ENCODE assay signal across 16 cellular contexts in genomic region chr6:16839780-16840179, GRCh38.
"Had no signal": no experiment of that assay in that cellular context is flagged by ENCODE, and none has a peak within 500 bp of the region (broad histone marks: within the 10 kb centered on the region; RNA-seq: fewer than 3 reads in every experiment).

No MANE protein-coding gene starts in this region.

- H3K9me3 Mint-ChIP-seq: activated naive CD4-positive, alpha-beta T cell treated with anti-CD3 and anti-CD28 coated beads, Interleukin-2, amount 50 U/mL, for 72 hours; activated T-helper 1 cell treated with anti-CD3 and anti-CD28 coated beads, Interleukin-12 subunit alpha, Interleukin-12 subunit beta, Interleukin-2, Interleukin-4 antibody, amounts not matched to agents 30 ng/mL and 10 ng/mL and 1 ng/mL, durations not matched to agents 14 hours and 24 hours and 36 hours; effector memory CD8-positive, alpha-beta T cell; mesothelial cell of epicardium had no signal

- H3K4me3 Mint-ChIP-seq: activated T-helper 1 cell treated with anti-CD3 and anti-CD28 coated beads, Interleukin-12 subunit alpha, Interleukin-12 subunit beta, Interleukin-2, Interleukin-4 antibody, amounts not matched to agents 30 ng/mL and 10 ng/mL and 1 ng/mL, durations not matched to agents 14 hours and 24 hours and 36 hours; effector memory CD8-positive, alpha-beta T cell; mesothelial cell of epicardium had no signal

- H3K27ac ChIP-seq: esophagus squamous epithelium, hepatocyte, tibial nerve, uterus had no signal

- H3K27me3 ChIP-seq: esophagus squamous epithelium, hepatocyte, tibial nerve, uterus had no signal

- DNase-seq: activated CD4-positive, alpha-beta T cell treated with anti-CD3 and anti-CD28 coated beads, Interleukin-2, amount 50 U/mL, for 4 hours; activated gamma-delta T cell treated with Interleukin-2 at 50 U/mL for 16 hours; effector memory CD8-positive, alpha-beta T cell; esophagus squamous epithelium; left cardiac atrium; stimulated activated CD4-positive, alpha-beta T cell treated with anti-CD3 and anti-CD28 coated beads, Interleukin-12 subunit alpha, Interleukin-12 subunit beta, amount 100 ng/mL, for 4 hours; stimulated activated CD4-positive, alpha-beta T cell treated with anti-CD3 and anti-CD28 coated beads, Interleukin-1b, Interleukin-23, amount 100 ng/mL, for 48 hours; stimulated activated CD8-positive, alpha-beta memory T cell treated with anti-CD3 and anti-CD28 coated beads, Interleukin-4, amount 100 ng/mL, for 48 hours; stimulated activated naive CD4-positive, alpha-beta T cell treated with Interleukin-2 at 50 U/mL for 16 hours; T-helper 2 cell; uterus had no signal

- H3K27ac Mint-ChIP-seq: activated naive CD4-positive, alpha-beta T cell treated with anti-CD3 and anti-CD28 coated beads, Interleukin-2, amount 50 U/mL, for 72 hours; activated T-helper 1 cell treated with anti-CD3 and anti-CD28 coated beads, Interleukin-12 subunit alpha, Interleukin-12 subunit beta, Interleukin-2, Interleukin-4 antibody, amounts not matched to agents 30 ng/mL and 10 ng/mL and 1 ng/mL, durations not matched to agents 14 hours and 24 hours and 36 hours; mesothelial cell of epicardium had no signal

- H3K4me3 ChIP-seq: esophagus squamous epithelium, hepatocyte, tibial nerve, uterus had no signal

- H3K36me3 Mint-ChIP-seq: activated naive CD4-positive, alpha-beta T cell treated with anti-CD3 and anti-CD28 coated beads, Interleukin-2, amount 50 U/mL, for 72 hours; mesothelial cell of epicardium had no signal
